7 cellular contexts compared by ENCODE assay signal in the genomic region with DNA sequence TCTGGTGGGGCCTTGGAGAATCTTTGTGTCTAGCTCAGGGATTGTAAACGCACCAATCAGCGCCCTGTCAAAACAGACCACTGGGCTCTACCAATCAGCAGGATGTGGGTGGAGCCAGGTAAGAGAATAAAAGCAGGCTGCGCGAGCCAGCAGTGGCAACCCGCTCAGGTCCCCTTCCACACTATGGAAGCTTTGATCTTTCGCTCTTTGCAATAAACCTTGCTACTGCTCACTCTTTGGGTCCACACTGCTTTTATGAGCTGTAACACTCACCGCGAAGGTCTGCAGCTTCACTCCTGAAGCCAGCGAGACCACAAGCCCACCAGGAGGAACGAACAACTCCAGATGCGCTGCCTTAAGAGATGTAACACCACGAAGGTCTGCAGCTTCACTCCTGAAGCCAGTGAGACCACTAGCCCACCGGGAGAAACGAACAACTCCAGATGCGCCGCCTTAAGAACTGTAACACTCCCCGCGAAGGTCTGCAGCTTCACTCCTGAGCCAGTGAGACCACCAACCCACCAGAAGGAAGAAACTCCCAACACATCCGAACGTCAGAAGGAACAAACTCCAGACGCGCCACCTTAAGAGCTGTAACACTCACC. TPM values are rescaled to one million over a fixed set of nuclear protein-coding genes. Genes with fewer than 3 reads are reported as not detected.
"Had no signal": no experiment of that assay in that cellular context is flagged by ENCODE, and none has a peak within 500 bp of the region (broad histone marks: within the 10 kb centered on the region; RNA-seq: fewer than 3 reads in every experiment).

No MANE protein-coding gene starts in this region.

RNA-seq across cellular contexts. Expression of a gene that starts 2.3 kb away (rescaled TPM):
- total RNA-seq: LHCN-M2, MCF 10A, NCI-H460, OCI-LY7, Right ventricle myocardium inferior, RPMI7951, SJCRH30 had no signal

RNA-seq across cellular contexts. Expression of a gene that starts 52.0 kb away (rescaled TPM):
- total RNA-seq: LHCN-M2, MCF 10A had no signal
